In genomic region chr17:56699186-56699895, GRCh38 we compare ENCODE assay signal across 9 cellular contexts.
DNase-seq lines count a peak whose midpoint lies in the region; ATAC-seq and TF ChIP-seq lines count a peak whose summit lies in the region.
"Had no signal": no experiment of that assay in that cellular context is flagged by ENCODE, and none has a peak within 500 bp of the region (broad histone marks: within the 10 kb centered on the region; RNA-seq: fewer than 3 reads in every experiment).

No MANE protein-coding gene starts in this region.

- no peak overlapping the region for H3K4me3 ChIP-seq in endodermal cell (ENCODE audit: low read length)
- no peak overlapping the region for H3K4me3 ChIP-seq in muscle layer of colon (ENCODE audit: low read depth in 1 of 2, low read length in 2 of 2)
- H3K4me3 ChIP-seq in coronary artery, result no peak overlapping the region

- no peaks in the 10 kb centered on the region for H3K9me3 Mint-ChIP-seq in endodermal cell
- H3K9me3 Mint-ChIP-seq: memory B cell had no signal

- peaks cover 7% of the 10 kb centered on the region for H3K4me1 Mint-ChIP-seq in endodermal cell
- H3K4me1 Mint-ChIP-seq: memory B cell had no signal

- ATAC-seq in GM19351 (IDR thresholded peaks at IDR 0.05; ENCODE audit: unreplicated experiment) (no peak), HG03521 (IDR thresholded peaks at IDR 0.05; ENCODE audit: unreplicated experiment) (no peak)

- H3K27ac ChIP-seq in endodermal cell (ENCODE audit: low read depth, low read length), result peak overlapping the region; percentile 42
- peak overlapping the region; percentile 23 for H3K27ac ChIP-seq in muscle layer of colon (ENCODE audit: low read depth, low read length)
- peak overlapping the region in 1 of 2 donors; percentile 2 for H3K27ac ChIP-seq in coronary artery

- peaks cover 26% of the 10 kb centered on the region for H3K27me3 ChIP-seq in endodermal cell (ENCODE audit: control insufficient read depth, insufficient read depth, low read length, poor library complexity, severe bottlenecking)
- no peaks in the 10 kb centered on the region for H3K27me3 ChIP-seq in muscle layer of colon (ENCODE audit: control insufficient read depth in 1 of 2, insufficient read depth in 2 of 2, low read length in 2 of 2)

- peaks cover 64% of the 10 kb centered on the region for H3K27me3 Mint-ChIP-seq in endodermal cell (ENCODE audit: insufficient read depth)

- H3K27ac Mint-ChIP-seq in endodermal cell, result peak overlapping the region; percentile 87
- H3K27ac Mint-ChIP-seq: memory B cell had no signal

- peak; percentile 72 for DNase-seq in AG09319 (ENCODE audit: extremely low read depth, low read depth)
- DNase-seq in NCI-H2029 treated with DMSO at 0.1 percent for 48 hours (lab: John Stamatoyannopoulos, UW), result peak; percentile 40
- peak; percentile 97 for DNase-seq in endodermal cell
- DNase-seq in stimulated activated CD4-positive, alpha-beta T cell treated with anti-CD3 and anti-CD28 coated beads, Interleukin-2, amount 100 ng/mL, for 24 hours, result no peak
- DNase-seq in coronary artery (ENCODE audit: low spot score), result no peak

- 36 to 50% methylated on average over 8 to 18 of the region's 18 CpGs for WGBS in endodermal cell (ENCODE audit: insufficient coverage in 1 of 2, insufficient read length in 1 of 2), 2 experiments

- no peak for TF ChIP-seq CTCF in AG09319 (IDR thresholded peaks at IDR 0.05; ENCODE audit: low read depth, low read length)
- TF ChIP-seq CTCF in endodermal cell (conservative IDR thresholded peaks at IDR 0.05), result no peak
- no peak for TF ChIP-seq CTCF in coronary artery (IDR thresholded peaks at IDR 0.05)

- no peaks in the 10 kb centered on the region for H3K36me3 Mint-ChIP-seq in endodermal cell (ENCODE audit: low read depth)
- H3K36me3 Mint-ChIP-seq: memory B cell had no signal

- H3K4me1 ChIP-seq in endodermal cell (ENCODE audit: control insufficient read depth, insufficient read depth, low read length) (no peaks in the 10 kb centered on the region), muscle layer of colon (ENCODE audit: insufficient read depth, low read length) (peaks cover 11% of the 10 kb centered on the region)

- H3K36me3 ChIP-seq in endodermal cell (ENCODE audit: control insufficient read depth, insufficient read depth, low read length) (no peaks in the 10 kb centered on the region), muscle layer of colon (ENCODE audit: insufficient read depth, low read length) (no peaks in the 10 kb centered on the region)

- H3K9me3 ChIP-seq in endodermal cell (ENCODE audit: control insufficient read depth, low read length), result no peaks in the 10 kb centered on the region
- H3K9me3 ChIP-seq in muscle layer of colon (ENCODE audit: low read length), result no peaks in the 10 kb centered on the region

- H3K4me3 Mint-ChIP-seq in endodermal cell, result no peak overlapping the region
- H3K4me3 Mint-ChIP-seq: memory B cell had no signal

- H3K9ac ChIP-seq in endodermal cell (ENCODE audit: extremely low read depth, low read length, poor library complexity, severe bottlenecking) (no peak overlapping the region), muscle layer of colon (ENCODE audit: low read length) (no peak overlapping the region)

Comparison
In these comparisons a context has a peak if more than half of its experiments do, and no peak if none do; other contexts are left out.
1. DNase-seq: peak in AG09319 (single experiment), NCI-H2029 treated with DMSO at 0.1 percent for 48 hours (single experiment) and endodermal cell (single experiment); none in stimulated activated CD4-positive, alpha-beta T cell treated with anti-CD3 and anti-CD28 coated beads, Interleukin-2, amount 100 ng/mL, for 24 hours (0 of 2) and coronary artery (single experiment).